In the genomic region with DNA sequence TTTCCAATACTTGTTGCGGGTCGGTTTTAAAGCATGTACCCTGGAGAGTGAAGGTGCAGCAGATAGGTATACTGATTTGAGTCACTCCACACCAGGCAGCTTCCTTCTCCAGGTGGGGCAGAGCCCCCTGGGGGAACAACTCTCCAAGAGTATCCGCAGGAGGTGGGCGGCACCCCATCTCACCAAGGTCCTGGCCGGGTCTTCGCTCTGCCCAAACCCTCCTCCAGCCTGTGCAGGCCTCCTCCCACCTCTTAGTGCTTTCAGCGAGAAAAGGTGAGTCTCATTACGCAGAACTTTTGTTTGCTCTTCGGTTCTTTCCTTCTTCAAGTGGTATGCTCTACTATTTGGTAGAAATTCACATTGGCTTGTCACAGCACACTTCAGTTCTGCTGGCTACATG, we compare ENCODE assay signal across 17 cellular contexts. TPM values are rescaled to one million over a fixed set of nuclear protein-coding genes. Genes with fewer than 3 reads are reported as not detected.
"Had no signal": no experiment of that assay in that cellular context is flagged by ENCODE, and none has a peak within 500 bp of the region (broad histone marks: within the 10 kb centered on the region; RNA-seq: fewer than 3 reads in every experiment).

No MANE protein-coding gene starts in this region.

- H3K4me1 ChIP-seq: gastrocnemius medialis, neural progenitor cell had no signal

- H3K4me2 ChIP-seq: neural progenitor cell had no signal

- H3K36me3 ChIP-seq: neural progenitor cell had no signal

- H2AFZ ChIP-seq: neural progenitor cell had no signal

- H3K27ac ChIP-seq: dorsolateral prefrontal cortex, gastrocnemius medialis, heart right ventricle, neural progenitor cell, vagina had no signal

- DNase-seq: activated CD4-positive, alpha-beta T cell treated with anti-CD3 and anti-CD28 coated beads, Interleukin-2, amount 10 ng/mL, durations not matched to agents 24 days and 14 days; activated CD4-positive, CD25-positive, alpha-beta regulatory T cell; activated CD8-positive, alpha-beta memory T cell treated with anti-CD3 and anti-CD28 coated beads, Interleukin-2, amount 50 U/mL, for 48 hours; activated naive CD4-positive, alpha-beta T cell treated with Interleukin-2 at 50 U/mL for 16 hours; aorta; endodermal cell; gastrocnemius medialis; heart right ventricle; stimulated activated CD4-positive, alpha-beta T cell treated with anti-CD3 and anti-CD28 coated beads, Interleukin-12 subunit alpha, Interleukin-12 subunit beta, amount 100 ng/mL, for 4 hours; stimulated activated naive B cell treated with anti-CD40 and anti-IgM and Interleukin-4, amounts not matched to agents 10 μg/mL and 1 μg/mL and 100 μg/mL, for 72 hours; T-helper 17 cell; thyroid gland had no signal

- H3K27me3 ChIP-seq: dorsolateral prefrontal cortex, gastrocnemius medialis, heart right ventricle, neural progenitor cell, thyroid gland, vagina had no signal

- H3K9ac ChIP-seq: neural progenitor cell had no signal

- H3K9me3 ChIP-seq: gastrocnemius medialis, heart right ventricle, thyroid gland, vagina had no signal

- ATAC-seq: gastrocnemius medialis; heart right ventricle; stimulated activated naive B cell treated with anti-CD40 and anti-IgM and Interleukin-4, amounts not matched to agents 10 μg/mL and 1 μg/mL and 100 μg/mL, for 72 hours; T-helper 17 cell had no signal

- H3K4me3 ChIP-seq: dorsolateral prefrontal cortex, gastrocnemius medialis, heart right ventricle, neural progenitor cell, thyroid gland, vagina had no signal

- FAIRE-seq: TTC549 had no signal

RNA-seq across cellular contexts. Expression of a gene that starts 14.3 kb away (rescaled TPM):
- total RNA-seq: activated CD4-positive, alpha-beta T cell treated with anti-CD3 and anti-CD28 coated beads, Interleukin-2, amount 10 ng/mL, durations not matched to agents 24 days and 14 days; activated T-helper 1 cell treated with anti-CD3 and anti-CD28 coated beads, Interleukin-12 subunit alpha, Interleukin-12 subunit beta, Interleukin-2, Interleukin-4 antibody, amounts not matched to agents 30 ng/mL and 10 ng/mL and 1 ng/mL, durations not matched to agents 14 hours and 24 hours and 36 hours; gastrocnemius medialis had no signal
